In genomic region chr5:57176350-57176857, GRCh38 we compare ENCODE assay signal across 8 cellular contexts. TPM values are rescaled to one million over a fixed set of nuclear protein-coding genes. Genes with fewer than 3 reads are reported as not detected.
DNase-seq lines count a peak whose midpoint lies in the region; ATAC-seq and TF ChIP-seq lines count a peak whose summit lies in the region.

No MANE protein-coding gene starts in this region.

- no peaks in the 10 kb centered on the region for H3K9me3 ChIP-seq in right atrium auricular region

- no peak for DNase-seq in right atrium auricular region (ENCODE audit: low spot score)
- no peak for DNase-seq in Right ventricle myocardium superior
- no peak for DNase-seq in activated CD4-positive, alpha-beta memory T cell treated with anti-CD3 and anti-CD28 coated beads for 36 hours
- no peak for DNase-seq in glutamatergic neuron
- peak; percentile 11 for DNase-seq in skeletal muscle cell (ENCODE audit: low read depth)
- DNase-seq in NCI-H524 treated with DMSO at 0.1 percent for 48 hours (lab: John Stamatoyannopoulos, UW), result no peak
- DNase-seq in NCI-H2029 treated with DMSO at 0.1 percent for 48 hours (lab: John Stamatoyannopoulos, UW), result no peak

- H3K9me3 Mint-ChIP-seq in activated CD4-positive, alpha-beta memory T cell treated with anti-CD3 and anti-CD28 coated beads for 36 hours, result no peaks in the 10 kb centered on the region
- peaks cover 5% of the 10 kb centered on the region for H3K9me3 Mint-ChIP-seq in glutamatergic neuron (ENCODE audit: unreplicated experiment)

- H3K27ac Mint-ChIP-seq in activated CD4-positive, alpha-beta memory T cell treated with anti-CD3 and anti-CD28 coated beads for 36 hours, result peak overlapping the region; percentile 98
- H3K27ac Mint-ChIP-seq in glutamatergic neuron (ENCODE audit: unreplicated experiment), result no peak overlapping the region

- POLR2A ChIA-PET in activated CD4-positive, alpha-beta memory T cell treated with anti-CD3 and anti-CD28 coated beads for 36 hours (lab: Charles Lee), result interaction anchor here (1.1 to 1.6 kb wide), 3 partner anchors 15 to 266 kb away, joined by 3 to 4 read pairs (median 4); no protein-coding TSS in a partner anchor

- peaks cover 49% of the 10 kb centered on the region for H3K4me1 Mint-ChIP-seq in activated CD4-positive, alpha-beta memory T cell treated with anti-CD3 and anti-CD28 coated beads for 36 hours (ENCODE audit: low read depth)
- H3K4me1 Mint-ChIP-seq in glutamatergic neuron (ENCODE audit: low read depth, unreplicated experiment), result peaks cover 23% of the 10 kb centered on the region

- TF ChIP-seq CTCF in right atrium auricular region (IDR thresholded peaks at IDR 0.05) (no peak), glutamatergic neuron (IDR thresholded peaks at IDR 0.05; ENCODE audit: partially characterized antibody, unreplicated experiment) (no peak)

- H3K4me3 ChIP-seq in right atrium auricular region (peak overlapping the region; percentile 81 to 98), skeletal muscle cell (ENCODE audit: low read depth, low read length) (peak overlapping the region; percentile 96)

- no peaks in the 10 kb centered on the region for H3K27me3 Mint-ChIP-seq in activated CD4-positive, alpha-beta memory T cell treated with anti-CD3 and anti-CD28 coated beads for 36 hours
- H3K27me3 Mint-ChIP-seq in glutamatergic neuron (ENCODE audit: unreplicated experiment), result peaks cover 8% of the 10 kb centered on the region

- ATAC-seq in Right ventricle myocardium superior (ENCODE audit: poor library complexity) (no peak), HG03432 (IDR thresholded peaks at IDR 0.05; ENCODE audit: unreplicated experiment) (no peak)

- CTCF ChIA-PET in activated CD4-positive, alpha-beta memory T cell treated with anti-CD3 and anti-CD28 coated beads for 36 hours (lab: Charles Lee), result interaction anchor here (0.8 to 2.0 kb wide), 7 partner anchors 12 to 882 kb away, joined by 3 to 5 read pairs (median 3); no protein-coding TSS in a partner anchor

- peaks cover 56% of the 10 kb centered on the region for H3K36me3 Mint-ChIP-seq in activated CD4-positive, alpha-beta memory T cell treated with anti-CD3 and anti-CD28 coated beads for 36 hours
- H3K36me3 Mint-ChIP-seq in glutamatergic neuron (ENCODE audit: unreplicated experiment), result no peaks in the 10 kb centered on the region

- no peaks in the 10 kb centered on the region for H3K27me3 ChIP-seq in right atrium auricular region

- H3K27ac ChIP-seq in right atrium auricular region, result peak overlapping the region; percentile 100

- peak overlapping the region; percentile 86 for H3K4me3 Mint-ChIP-seq in activated CD4-positive, alpha-beta memory T cell treated with anti-CD3 and anti-CD28 coated beads for 36 hours
- peak overlapping the region; percentile 97 for H3K4me3 Mint-ChIP-seq in glutamatergic neuron (ENCODE audit: unreplicated experiment)

- intact Hi-C loops in Right ventricle myocardium superior (cut with DNase I), result loop anchor here (10.0 kb wide), 1 partner anchor 222 kb away; the partner anchor contains the start of gene MIER3
- intact Hi-C loops in activated CD4-positive, alpha-beta memory T cell treated with anti-CD3 and anti-CD28 coated beads for 36 hours (cut with micrococcal nuclease), result loop anchor here (5.0 kb wide), 2 partner anchors 849 to 1861 kb away; no protein-coding TSS in a partner anchor

- no peaks in the 10 kb centered on the region for H3K36me3 ChIP-seq in right atrium auricular region

- H3K4me1 ChIP-seq in right atrium auricular region, result peaks cover 0 to 74% of the 10 kb centered on the region in 2 donors

RNA-seq across cellular contexts. Expression of gene GPBP1, which starts 2.5 kb away (rescaled TPM):
- total RNA-seq in right atrium auricular region (10 to 100 TPM; 41.9 to 48.1 TPM), Right ventricle myocardium superior (54.0 TPM), glutamatergic neuron (ENCODE audit: unreplicated experiment) (81.3 TPM)
- total RNA-seq in activated CD4-positive, alpha-beta memory T cell treated with anti-CD3 and anti-CD28 coated beads for 36 hours, result 10 to 100 TPM; 94.1 to 98.5 TPM
